ENCODE assay signal across 8 cellular contexts in genomic region chr19:1401138-1401888, GRCh38. TPM values are rescaled to one million over a fixed set of nuclear protein-coding genes. Genes with fewer than 3 reads are reported as not detected.
DNase-seq lines count a peak whose midpoint lies in the region; ATAC-seq and TF ChIP-seq lines count a peak whose summit lies in the region.

Gene GAMT (minus strand): TSS chr19:1401542. CDS start chr19:1401476, 66 bp downstream.

- ATAC-seq in sciatic nerve (no peak), HG03045 (IDR thresholded peaks at IDR 0.05; ENCODE audit: unreplicated experiment) (no peak), GM19328 (IDR thresholded peaks at IDR 0.05; ENCODE audit: unreplicated experiment) (no peak)

- H3K9me3 ChIP-seq in SJSA1 (replicated peaks) (no peaks in the 10 kb centered on the region), right atrium auricular region (no peaks in the 10 kb centered on the region)

- no peak within 1 kb of the TSS for H3K27ac ChIP-seq in SJSA1
- peak within 1 kb of the TSS; percentile 65 to 81 for H3K27ac ChIP-seq in right atrium auricular region

- H3K27me3 ChIP-seq in SJSA1 (replicated peaks), result no peaks in the 10 kb centered on the region
- no peaks in the 10 kb centered on the region for H3K27me3 ChIP-seq in right atrium auricular region

- H3K4me1 ChIP-seq in SJSA1 (replicated peaks) (peaks cover 32% of the 10 kb centered on the region), right atrium auricular region (peaks cover 0 to 39% of the 10 kb centered on the region in 2 donors)

- 0 out of 2 replicates have a peak, but pooled peaks cover 3% of the 10 kb centered on the region for H3K36me3 ChIP-seq in SJSA1
- no peaks in the 10 kb centered on the region for H3K36me3 ChIP-seq in right atrium auricular region

- DNase-seq in AG08395 (ENCODE audit: low spot score) (peak; percentile 78), SJSA1 (ENCODE audit: low read depth in 1 of 2, low spot score in 2 of 2) (peak in 1 of 2 experiments; percentile 40), amniotic stem cell (lab: John Stamatoyannopoulos, UW) (peak; percentile 9), right atrium auricular region (ENCODE audit: low spot score) (no peak), sciatic nerve (ENCODE audit: low spot score) (no peak)

- TF ChIP-seq CTCF in right atrium auricular region (IDR thresholded peaks at IDR 0.05), result peak; percentile 65 to 72

- H3K4me3 ChIP-seq in SJSA1 (peak within 1 kb of the TSS; percentile 58), right atrium auricular region (peak within 1 kb of the TSS; percentile 45 to 76)

- TF ChIP-seq POLR2A in GM18951 (IDR thresholded peaks at IDR 0.05; ENCODE audit: extremely low read depth, insufficient read depth, insufficient read length), result peak; percentile 65

- in situ Hi-C loops in GM18951 (cut with MboI; ENCODE audit: low sequenced_read_pairs, unreplicated experiment), result no loop called here

- intact Hi-C loops in sciatic nerve (cut with DNase I), result no loop called here

RNA-seq across cellular contexts. Expression of gene GAMT, which starts in this region (rescaled TPM):
- total RNA-seq in SJSA1 (2014; rRNA removed; shearing (Covaris generic)), result 28.6 and 35.8 TPM in 2 replicates
- total RNA-seq in right atrium auricular region (10 to 100 TPM; 45.8 to 92.5 TPM), sciatic nerve (48.1 TPM)

Comparison
In these comparisons a context has a peak if more than half of its experiments do, and no peak if none do; other contexts are left out.
1. DNase-seq: peak in AG08395 (single experiment) and amniotic stem cell (single experiment); none in right atrium auricular region (single experiment) and sciatic nerve (single experiment).